Comparison of ENCODE assay signal across 14 cellular contexts in genomic region chr10:109915566-109915965, GRCh38. TPM values are rescaled to one million over a fixed set of nuclear protein-coding genes. Genes with fewer than 3 reads are reported as not detected.
DNase-seq lines count a peak whose midpoint lies in the region; ATAC-seq and TF ChIP-seq lines count a peak whose summit lies in the region.
"Had no signal": no experiment of that assay in that cellular context is flagged by ENCODE, and none has a peak within 500 bp of the region (broad histone marks: within the 10 kb centered on the region; RNA-seq: fewer than 3 reads in every experiment).

No MANE protein-coding gene starts in this region.

- no peaks in the 10 kb centered on the region for H3F3A ChIP-seq in PC-3 (ENCODE audit: low read length, unreplicated experiment)

- no peak overlapping the region for H2AFZ ChIP-seq in PC-3 (ENCODE audit: low read length)

- peaks cover 6% of the 10 kb centered on the region; the same call in 1 of the 2 replicates for H4K20me1 ChIP-seq in PC-3 (ENCODE audit: low read length)

- peaks cover 14% of the 10 kb centered on the region; the same call in 1 of the 2 replicates for H3K36me3 ChIP-seq in PC-3 (ENCODE audit: low read depth, low read length)
- peaks cover 0 to 14% (median 4%) of the 10 kb centered on the region in 3 donors for H3K36me3 ChIP-seq in esophagus squamous epithelium
- H3K36me3 ChIP-seq: cardiac muscle cell had no signal

- POLR2A ChIA-PET in PC-3 (lab: Charles Lee; ENCODE audit: unreplicated experiment) = no interaction called here

- intact Hi-C loops in PC-3 (cut with micrococcal nuclease) = loop anchor here (10.0 kb wide), 1 partner anchor 49 kb away; no protein-coding TSS in a partner anchor
- intact Hi-C loops in esophagus squamous epithelium (cut with DNase I) = no loop called here

- H3K9me2 ChIP-seq in PC-3 (replicated peaks; ENCODE audit: low read length) = no peaks in the 10 kb centered on the region

- H3K4me3 ChIP-seq in PC-3 (ENCODE audit: low read length) (0 out of 2 replicates have a peak overlapping the region, but pooled peaks have one; percentile 22), esophagus squamous epithelium (no peak overlapping the region)
- H3K4me3 ChIP-seq: cardiac muscle cell, testis had no signal

- TF ChIP-seq CTCF in PC-3 (conservative IDR thresholded peaks at IDR 0.05; ENCODE audit: low read depth, low read length) = no peak
- no peak for TF ChIP-seq CTCF in esophagus squamous epithelium (IDR thresholded peaks at IDR 0.05)

- H3K9ac ChIP-seq in PC-3 (ENCODE audit: low read length) = no peak overlapping the region

- BruUV-seq in PC-3 (replicated peaks; lab: Mats Ljungman, UMichigan) = no TSS peak

- no peak for TF ChIP-seq POLR2A in esophagus squamous epithelium (IDR thresholded peaks at IDR 0.05)

- no peak for DNase-seq in activated T-cell treated with anti-CD3 and anti-CD28 coated beads, Interleukin-2, amount 50 U/mL, for 24 hours
- DNase-seq in activated T-cell treated with anti-CD3 and anti-CD28 coated beads, Interleukin-2, amount 50 U/mL, for 1 hour = no peak
- DNase-seq in PC-3 (no peak), esophagus squamous epithelium (lab: John Stamatoyannopoulos, UW) (no peak), DMS114 treated with DMSO at 0.1 percent for 48 hours (lab: John Stamatoyannopoulos, UW; ENCODE audit: unreplicated experiment) (no peak)
- no peak for DNase-seq in effector memory CD8-positive, alpha-beta T cell
- DNase-seq in stimulated activated effector memory CD8-positive, alpha-beta T cell treated with anti-CD3 and anti-CD28 coated beads, Interleukin-12 subunit alpha, Interleukin-12 subunit beta, amount 100 ng/mL, for 72 hours (ENCODE audit: low spot score in 2 of 2) = no peak
- DNase-seq: islet precursor cell, NCI-H1417, NCI-H774, nucleus accumbens, testis had no signal

- CTCF ChIA-PET in PC-3 (lab: Charles Lee) = no interaction called here

- peak overlapping the region; percentile 60 for H3K27ac ChIP-seq in PC-3 (ENCODE audit: low read length)
- peak overlapping the region in 2 of 4 donors; percentile 26 to 28 for H3K27ac ChIP-seq in esophagus squamous epithelium
- H3K27ac ChIP-seq: cardiac muscle cell had no signal

- H3K4me3 Mint-ChIP-seq in activated T-cell treated with anti-CD3 and anti-CD28 coated beads, Interleukin-2, amount 50 U/mL, for 24 hours = no peak overlapping the region
- peak overlapping the region; percentile 10 to 68 for H3K4me3 Mint-ChIP-seq in effector memory CD8-positive, alpha-beta T cell
- peak overlapping the region; percentile 14 for H3K4me3 Mint-ChIP-seq in stimulated activated effector memory CD8-positive, alpha-beta T cell treated with anti-CD3 and anti-CD28 coated beads, Interleukin-12 subunit alpha, Interleukin-12 subunit beta, amount 100 ng/mL, for 72 hours

- peak overlapping the region; percentile 60 for H3K4me2 ChIP-seq in PC-3 (ENCODE audit: low read length)

- ATAC-seq in PC-3 (no peak), HG03442 (IDR thresholded peaks at IDR 0.05; ENCODE audit: unreplicated experiment) (no peak)
- ATAC-seq in effector memory CD8-positive, alpha-beta T cell (replicated peaks) = no peak
- ATAC-seq in stimulated activated effector memory CD8-positive, alpha-beta T cell treated with anti-CD3 and anti-CD28 coated beads, Interleukin-12 subunit alpha, Interleukin-12 subunit beta, amount 100 ng/mL, for 72 hours = no peak

- WGBS in esophagus squamous epithelium, 2 donors = 67 to 95% methylated on average over 2 of the region's 2 CpGs

- peaks cover 3% of the 10 kb centered on the region for H3K9me3 Mint-ChIP-seq in activated T-cell treated with anti-CD3 and anti-CD28 coated beads, Interleukin-2, amount 50 U/mL, for 24 hours
- H3K9me3 Mint-ChIP-seq in effector memory CD8-positive, alpha-beta T cell = no peaks in the 10 kb centered on the region
- no peaks in the 10 kb centered on the region for H3K9me3 Mint-ChIP-seq in stimulated activated effector memory CD8-positive, alpha-beta T cell treated with anti-CD3 and anti-CD28 coated beads, Interleukin-12 subunit alpha, Interleukin-12 subunit beta, amount 100 ng/mL, for 72 hours

- H3K79me2 ChIP-seq in PC-3 (ENCODE audit: low read length) = peaks cover 78% of the 10 kb centered on the region

- H3K36me3 Mint-ChIP-seq in activated T-cell treated with anti-CD3 and anti-CD28 coated beads, Interleukin-2, amount 50 U/mL, for 24 hours (ENCODE audit: low read depth) = peaks cover 84% of the 10 kb centered on the region
- H3K36me3 Mint-ChIP-seq in effector memory CD8-positive, alpha-beta T cell (ENCODE audit: insufficient read depth) = peaks cover 6% of the 10 kb centered on the region
- H3K36me3 Mint-ChIP-seq in stimulated activated effector memory CD8-positive, alpha-beta T cell treated with anti-CD3 and anti-CD28 coated beads, Interleukin-12 subunit alpha, Interleukin-12 subunit beta, amount 100 ng/mL, for 72 hours = peaks cover 48% of the 10 kb centered on the region

- H3K9me3 ChIP-seq in PC-3 (ENCODE audit: low read length) (no peaks in the 10 kb centered on the region), esophagus squamous epithelium (no peaks in the 10 kb centered on the region)
- H3K9me3 ChIP-seq: testis had no signal

- H3K27me3 ChIP-seq in PC-3 (ENCODE audit: low read length) (no peaks in the 10 kb centered on the region), esophagus squamous epithelium (no peaks in the 10 kb centered on the region)
- H3K27me3 ChIP-seq: cardiac muscle cell, testis had no signal

- peaks cover 52% of the 10 kb centered on the region for H3K4me1 ChIP-seq in PC-3 (ENCODE audit: insufficient read depth, low read length)
- H3K4me1 ChIP-seq in esophagus squamous epithelium = peaks cover 0 to 51% (median 17%) of the 10 kb centered on the region in 3 donors
- H3K4me1 ChIP-seq: testis had no signal

- H3K27ac Mint-ChIP-seq in activated T-cell treated with anti-CD3 and anti-CD28 coated beads, Interleukin-2, amount 50 U/mL, for 24 hours = peak overlapping the region; percentile 91
- H3K27ac Mint-ChIP-seq in effector memory CD8-positive, alpha-beta T cell = peak overlapping the region; percentile 66 to 82
- H3K27ac Mint-ChIP-seq in stimulated activated effector memory CD8-positive, alpha-beta T cell treated with anti-CD3 and anti-CD28 coated beads, Interleukin-12 subunit alpha, Interleukin-12 subunit beta, amount 100 ng/mL, for 72 hours = peak overlapping the region; percentile 76

- no peaks in the 10 kb centered on the region for H3K27me3 Mint-ChIP-seq in activated T-cell treated with anti-CD3 and anti-CD28 coated beads, Interleukin-2, amount 50 U/mL, for 24 hours
- H3K27me3 Mint-ChIP-seq in effector memory CD8-positive, alpha-beta T cell = no peaks in the 10 kb centered on the region

- peaks cover 93% of the 10 kb centered on the region for H3K4me1 Mint-ChIP-seq in activated T-cell treated with anti-CD3 and anti-CD28 coated beads, Interleukin-2, amount 50 U/mL, for 24 hours (ENCODE audit: low read depth)
- H3K4me1 Mint-ChIP-seq in effector memory CD8-positive, alpha-beta T cell (ENCODE audit: low read depth in 2 of 2) = peaks cover 54 to 78% of the 10 kb centered on the region in 2 donors
- peaks cover 82% of the 10 kb centered on the region for H3K4me1 Mint-ChIP-seq in stimulated activated effector memory CD8-positive, alpha-beta T cell treated with anti-CD3 and anti-CD28 coated beads, Interleukin-12 subunit alpha, Interleukin-12 subunit beta, amount 100 ng/mL, for 72 hours

RNA-seq across cellular contexts. Expression of gene XPNPEP1, which starts 7.7 kb away (rescaled TPM):
- total RNA-seq in PC-3 (2014; rRNA removed) (77.3 TPM in 2 replicates), esophagus squamous epithelium (10 to 100 TPM; 39.0 to 79.3 (median 60.1) TPM)
